Comparison of ENCODE assay signal across 22 cellular contexts in the genomic region with DNA sequence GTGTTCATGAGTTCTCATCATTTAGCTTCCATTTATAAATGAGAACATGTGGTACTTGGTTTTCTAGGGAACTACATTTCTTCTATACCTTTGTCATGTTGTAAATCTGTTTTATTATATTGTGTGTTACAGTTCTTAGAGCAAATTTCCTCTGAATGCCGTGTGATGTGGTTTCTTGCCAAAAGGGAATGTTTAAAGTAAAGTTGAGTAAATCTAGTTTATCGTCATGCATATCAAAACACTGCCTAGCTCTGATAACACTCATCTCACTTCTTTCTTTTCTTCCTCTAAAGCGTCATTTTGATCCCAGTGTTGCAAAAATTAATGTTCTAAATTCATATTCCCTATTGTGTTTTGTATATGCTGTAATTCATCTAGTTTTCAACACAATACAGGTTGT.
"Had no signal": no experiment of that assay in that cellular context is flagged by ENCODE, and none has a peak within 500 bp of the region (broad histone marks: within the 10 kb centered on the region; RNA-seq: fewer than 3 reads in every experiment).

No MANE protein-coding gene starts in this region.

- H3K9me3 ChIP-seq: adrenal gland, ovary, prostate gland, spleen, upper lobe of right lung had no signal

- H3K36me3 ChIP-seq: adrenal gland, ovary, prostate gland, spleen, upper lobe of right lung had no signal

- FAIRE-seq: astrocyte, TTC549 had no signal

- H3K27ac ChIP-seq: adrenal gland, ovary, prostate gland, spleen, upper lobe of right lung had no signal

- H3K4me3 ChIP-seq: adrenal gland, ovary, prostate gland, spleen, upper lobe of right lung had no signal

- ATAC-seq: activated CD8-positive, alpha-beta T cell treated with anti-CD3 and anti-CD28 coated beads, Interleukin-2, amount 10 ng/mL, durations not matched to agents 7 days and 5 days; activated naive CD4-positive, alpha-beta T cell treated with anti-CD3 and anti-CD28 coated beads, Interleukin-2, amount 50 U/mL, for 72 hours; left cardiac atrium; naive thymus-derived CD4-positive, alpha-beta T cell; stimulated activated naive CD8-positive, alpha-beta T cell treated with anti-CD3 and anti-CD28 coated beads, Interleukin-15, Interleukin-2, amounts not matched to agents 100 U/mL and 50 U/mL, for 24 hours; upper lobe of right lung had no signal

- H3K27me3 ChIP-seq: adrenal gland, ovary, spleen, upper lobe of right lung had no signal

- DNase-seq: activated CD4-positive, alpha-beta T cell treated with anti-CD3 and anti-CD28 coated beads for 1 hour; activated CD4-positive, alpha-beta T cell treated with anti-CD3 and anti-CD28 coated beads, Interleukin-2, amount 50 U/mL, for 1 hour; activated CD8-positive, alpha-beta T cell treated with anti-CD3 and anti-CD28 coated beads, Interleukin-2, amount 10 ng/mL, durations not matched to agents 7 days and 5 days; activated T-cell treated with anti-CD3 and anti-CD28 coated beads, Interleukin-2, amount 50 U/mL, for 1 hour; adrenal gland; cerebellar nuclear complex; cortex of kidney; endodermal cell; foreskin melanocyte; hypothalamus; left cardiac atrium; naive thymus-derived CD4-positive, alpha-beta T cell; ovary; spleen; stimulated activated CD4-positive, alpha-beta T cell treated with anti-CD3 and anti-CD28 coated beads, Interleukin-4, amount 100 ng/mL, for 24 hours; stimulated activated naive CD8-positive, alpha-beta T cell treated with anti-CD3 and anti-CD28 coated beads, Interleukin-15, Interleukin-2, amounts not matched to agents 100 U/mL and 50 U/mL, for 24 hours; T-helper 1 cell; upper lobe of right lung had no signal

- H3K4me1 ChIP-seq: adrenal gland, prostate gland, spleen, upper lobe of right lung had no signal
